In the genomic region with DNA sequence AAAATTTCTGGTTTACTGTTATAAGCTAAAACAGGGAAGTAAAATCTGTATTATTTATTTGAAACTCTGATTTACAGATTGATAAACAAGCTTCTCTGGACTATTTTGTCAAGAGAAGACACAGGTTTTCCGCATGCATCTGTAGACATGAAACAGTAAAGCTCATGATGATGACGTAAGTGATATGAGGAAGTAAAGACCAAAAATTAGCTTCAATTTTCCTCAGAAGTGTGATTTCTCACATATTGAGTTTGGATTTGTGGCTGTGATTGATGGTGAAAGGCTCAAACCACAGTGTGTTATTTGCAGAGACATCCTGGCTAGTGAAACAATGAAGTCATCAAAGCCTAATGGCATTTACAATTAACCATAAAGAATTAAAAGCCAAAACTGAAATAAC, we compare ENCODE assay signal across 32 cellular contexts. TPM values are rescaled to one million over a fixed set of nuclear protein-coding genes. Genes with fewer than 3 reads are reported as not detected.
"Had no signal": no experiment of that assay in that cellular context is flagged by ENCODE, and none has a peak within 500 bp of the region (broad histone marks: within the 10 kb centered on the region; RNA-seq: fewer than 3 reads in every experiment).

No MANE protein-coding gene starts in this region.

- ATAC-seq: activated CD4-positive, CD25-positive, alpha-beta regulatory T cell treated with anti-CD3 and anti-CD28 coated beads, Interleukin-2, amount 50 U/mL, for 24 hours; activated CD8-positive, alpha-beta T cell treated with anti-CD3 and anti-CD28 coated beads for 36 hours; activated T-cell treated with anti-CD3 and anti-CD28 coated beads, Interleukin-2, amount 50 U/mL, for 4 hours; activated T-helper 17 cell treated with anti-CD3 and anti-CD28 coated beads, Interleukin-2, amount 50 U/mL, for 72 hours; effector memory CD8-positive, alpha-beta T cell; foreskin keratinocyte; gastrocnemius medialis; heart left ventricle had no signal

- H3K27ac Mint-ChIP-seq: activated B cell treated with CpG ODN at 0.5 μM for 24 hours; activated CD8-positive, alpha-beta T cell treated with anti-CD3 and anti-CD28 coated beads for 36 hours; activated naive CD8-positive, alpha-beta T cell; activated T-helper 17 cell treated with anti-CD3 and anti-CD28 coated beads, Interleukin-2, amount 50 U/mL, for 72 hours; effector memory CD8-positive, alpha-beta T cell; T-helper 2 cell treated with Interferon-gamma antibody and Interleukin-4, amounts not matched to agents 5 μg/mL and 100 μg/mL, for 36 hours had no signal

- H3K36me3 Mint-ChIP-seq: activated naive CD8-positive, alpha-beta T cell had no signal

- DNase-seq: activated B cell treated with CpG ODN at 0.5 μM for 24 hours; activated CD4-positive, alpha-beta T cell treated with anti-CD3 and anti-CD28 coated beads for 48 hours; activated CD4-positive, alpha-beta T cell treated with anti-CD3 and anti-CD28 coated beads, Interleukin-2, amount 50 U/mL, for 1 hour; activated CD4-positive, alpha-beta T cell treated with anti-CD3 and anti-CD28 coated beads, Interleukin-2, amount 50 U/mL, for 48 hours; activated CD8-positive, alpha-beta memory T cell treated with anti-CD3 and anti-CD28 coated beads for 24 hours; activated CD8-positive, alpha-beta T cell treated with anti-CD3 and anti-CD28 coated beads for 36 hours; activated effector memory CD4-positive, alpha-beta T cell treated with Interleukin-2 at 50 U/mL for 16 hours; activated gamma-delta T cell treated with Interleukin-2 at 50 U/mL for 16 hours; activated naive CD4-positive, alpha-beta T cell treated with anti-CD3 and anti-CD28 coated beads, Interleukin-2, amount 50 U/mL, for 16 hours; activated naive CD4-positive, alpha-beta T cell treated with Interleukin-2 at 50 U/mL for 16 hours; activated T-cell treated with anti-CD3 and anti-CD28 coated beads, Interleukin-2, amount 50 U/mL, for 4 hours; amniotic stem cell; anterior cingulate cortex; brain microvascular endothelial cell; dermis blood vessel endothelial cell; effector CD4-positive, alpha-beta T cell; effector memory CD8-positive, alpha-beta T cell; erythroblast; foreskin keratinocyte; gastrocnemius medialis; glutamatergic neuron; heart left ventricle; T1000; WERI-Rb-1 had no signal

- H3K4me3 ChIP-seq: coronary artery, esophagus muscularis mucosa, gastrocnemius medialis, heart left ventricle had no signal

- H3K4me3 Mint-ChIP-seq: activated B cell treated with CpG ODN at 0.5 μM for 24 hours; activated CD8-positive, alpha-beta T cell treated with anti-CD3 and anti-CD28 coated beads for 36 hours; activated naive CD8-positive, alpha-beta T cell; activated T-cell treated with anti-CD3 and anti-CD28 coated beads, Interleukin-2, amount 50 U/mL, for 4 hours; activated T-helper 17 cell treated with anti-CD3 and anti-CD28 coated beads, Interleukin-2, amount 50 U/mL, for 72 hours; central memory CD8-positive, alpha-beta T cell; effector memory CD8-positive, alpha-beta T cell; T-helper 2 cell treated with Interferon-gamma antibody and Interleukin-4, amounts not matched to agents 5 μg/mL and 100 μg/mL, for 36 hours had no signal

- H3K36me3 ChIP-seq: brain microvascular endothelial cell, esophagus muscularis mucosa, gastrocnemius medialis, heart left ventricle, WERI-Rb-1 had no signal

- H3K4me1 ChIP-seq: esophagus muscularis mucosa, foreskin keratinocyte, gastrocnemius medialis, heart left ventricle had no signal

- H3K27ac ChIP-seq: brain microvascular endothelial cell, coronary artery, esophagus muscularis mucosa, foreskin keratinocyte, gastrocnemius medialis, heart left ventricle, WERI-Rb-1 had no signal

- H3K9me3 Mint-ChIP-seq: activated B cell treated with CpG ODN at 0.5 μM for 24 hours; activated CD8-positive, alpha-beta T cell treated with anti-CD3 and anti-CD28 coated beads for 36 hours; activated T-cell treated with anti-CD3 and anti-CD28 coated beads, Interleukin-2, amount 50 U/mL, for 4 hours; activated T-helper 17 cell treated with anti-CD3 and anti-CD28 coated beads, Interleukin-2, amount 50 U/mL, for 72 hours; central memory CD8-positive, alpha-beta T cell; effector memory CD8-positive, alpha-beta T cell; T-helper 2 cell treated with Interferon-gamma antibody and Interleukin-4, amounts not matched to agents 5 μg/mL and 100 μg/mL, for 36 hours had no signal

- H3K4me1 Mint-ChIP-seq: activated B cell treated with CpG ODN at 0.5 μM for 24 hours; activated T-helper 17 cell treated with anti-CD3 and anti-CD28 coated beads, Interleukin-2, amount 50 U/mL, for 72 hours; central memory CD8-positive, alpha-beta T cell had no signal

- H3K27me3 ChIP-seq: foreskin keratinocyte had no signal

- H3K9me3 ChIP-seq: esophagus muscularis mucosa, gastrocnemius medialis, heart left ventricle had no signal

RNA-seq across cellular contexts. Expression of gene LONRF2, which starts 12.6 kb away (rescaled TPM):
- total RNA-seq: bronchial epithelial cell, dermis blood vessel endothelial cell, foreskin keratinocyte had no signal
- polyA plus RNA-seq: foreskin keratinocyte had no signal
